In the genomic region with DNA sequence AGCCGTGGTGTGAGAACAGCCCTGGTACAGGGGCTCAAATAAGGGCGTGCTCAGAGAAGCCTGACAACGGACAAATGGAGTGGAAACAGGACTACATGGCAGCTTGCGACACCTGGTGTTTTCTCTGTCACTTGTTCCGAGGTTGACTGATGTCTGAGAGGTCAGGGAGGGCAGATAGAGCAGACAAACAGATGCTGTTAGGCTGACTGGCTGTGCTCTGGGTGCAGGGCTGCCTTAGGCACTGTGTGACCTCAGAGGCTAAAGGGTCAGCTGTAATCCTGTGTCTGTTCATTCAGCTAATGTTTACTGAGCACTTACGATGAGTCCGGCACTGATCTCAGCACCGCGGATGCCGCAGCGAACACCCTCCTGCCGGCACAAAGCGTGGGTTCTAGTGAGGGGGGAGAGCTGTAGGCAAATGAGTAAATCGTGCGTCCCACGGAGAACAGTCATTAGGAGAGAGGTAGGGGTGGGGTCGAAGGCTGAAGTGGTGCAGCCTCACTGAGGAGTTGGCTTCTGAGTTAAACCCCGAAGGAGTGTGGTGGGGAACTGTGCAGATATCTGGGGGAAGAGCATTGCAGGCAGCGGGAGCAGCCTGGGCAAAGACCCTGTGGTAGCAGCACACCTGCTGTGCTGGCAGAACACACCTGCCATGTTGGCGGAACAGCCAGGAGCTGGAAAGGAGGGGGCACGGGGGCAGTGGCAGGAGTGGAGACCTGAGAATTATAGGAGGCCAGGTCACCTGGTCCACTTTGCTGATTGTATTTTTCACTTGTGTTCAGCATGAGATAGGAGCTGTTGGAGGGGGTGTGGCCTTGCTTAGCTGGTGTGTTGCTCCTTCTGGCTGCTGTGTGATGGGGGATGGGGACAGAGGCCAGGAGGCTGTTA, we compare ENCODE assay signal across 9 cellular contexts. TPM values are rescaled to one million over a fixed set of nuclear protein-coding genes. Genes with fewer than 3 reads are reported as not detected.
DNase-seq lines count a peak whose midpoint lies in the region; ATAC-seq and TF ChIP-seq lines count a peak whose summit lies in the region.
"Had no signal": no experiment of that assay in that cellular context is flagged by ENCODE, and none has a peak within 500 bp of the region (broad histone marks: within the 10 kb centered on the region; RNA-seq: fewer than 3 reads in every experiment).

No MANE protein-coding gene starts in this region.

- H3K36me3 Mint-ChIP-seq in WTC11 = peaks cover 86% of the 10 kb centered on the region

- H3K9me3 Mint-ChIP-seq in WTC11 = no peaks in the 10 kb centered on the region
- H3K9me3 Mint-ChIP-seq: stimulated activated naive CD8-positive, alpha-beta T cell treated with anti-CD3 and anti-CD28 coated beads, Interleukin-15, Interleukin-2, amounts not matched to agents 100 ng/mL and 50 ng/mL, for 24 hours had no signal

- TF ChIP-seq CTCF in C4-2B (conservative IDR thresholded peaks at IDR 0.05) (no peak), WTC11 (IDR thresholded peaks at IDR 0.05) (no peak), lower leg skin (IDR thresholded peaks at IDR 0.05) (peak in 1 of 3 donors; percentile 10)

- DNase-seq in WTC11 (ENCODE audit: low spot score) = no peak
- no peak for DNase-seq in NCI-H446 treated with DMSO at 0.1 percent for 48 hours (lab: John Stamatoyannopoulos, UW)
- DNase-seq in DMS79 treated with DMSO at 0.1 percent for 48 hours (lab: John Stamatoyannopoulos, UW) = no peak
- DNase-seq in lower leg skin (ENCODE audit: low spot score in 2 of 2) = no peak
- DNase-seq in occipital lobe (lab: John Stamatoyannopoulos, UW) = no peak

- no peak overlapping the region for H3K4me3 ChIP-seq in lower leg skin (ENCODE audit: low read depth, poor library complexity, severe bottlenecking)

- H3K27me3 Mint-ChIP-seq in WTC11 (ENCODE audit: low read depth) = no peaks in the 10 kb centered on the region
- H3K27me3 Mint-ChIP-seq: stimulated activated naive CD8-positive, alpha-beta T cell treated with anti-CD3 and anti-CD28 coated beads, Interleukin-15, Interleukin-2, amounts not matched to agents 100 ng/mL and 50 ng/mL, for 24 hours had no signal

- H3K4me1 Mint-ChIP-seq in WTC11 = no peaks in the 10 kb centered on the region

- TF ChIP-seq POLR2A in lower leg skin (IDR thresholded peaks at IDR 0.05) = no peak

- no peak overlapping the region for H3K4me3 Mint-ChIP-seq in WTC11
- H3K4me3 Mint-ChIP-seq: stimulated activated naive CD8-positive, alpha-beta T cell treated with anti-CD3 and anti-CD28 coated beads, Interleukin-15, Interleukin-2, amounts not matched to agents 100 ng/mL and 50 ng/mL, for 24 hours had no signal

- POLR2A ChIA-PET in WTC11 (lab: Charles Lee) = no interaction called here

- 72 to 75% methylated on average over 21 of the region's 21 CpGs for WGBS in lower leg skin, 2 donors

- peak overlapping the region; percentile 79 for H3K27ac ChIP-seq in C4-2B

- ATAC-seq in GM19025 (IDR thresholded peaks at IDR 0.05; ENCODE audit: low read depth, unreplicated experiment) = peak; percentile 92
- ATAC-seq in HG03064 (IDR thresholded peaks at IDR 0.05; ENCODE audit: low read depth, unreplicated experiment) = peak; percentile 80
- no peak for ATAC-seq in WTC11

- intact Hi-C loops in lower leg skin (cut with DNase I; ENCODE audit: low total_unique reads) = no loop called here

- peak overlapping the region; percentile 71 for H3K27ac Mint-ChIP-seq in WTC11
- H3K27ac Mint-ChIP-seq: stimulated activated naive CD8-positive, alpha-beta T cell treated with anti-CD3 and anti-CD28 coated beads, Interleukin-15, Interleukin-2, amounts not matched to agents 100 ng/mL and 50 ng/mL, for 24 hours had no signal

- CTCF ChIA-PET in WTC11 (lab: Charles Lee) = interaction anchor here (0.6 to 2.9 kb wide), 4 partner anchors 11 to 65 kb away, joined by 4 to 12 read pairs (median 7); no protein-coding TSS in a partner anchor

TF ChIP-seq in WTC11, 78 proteins besides CTCF, POLR2A, EP300 and RAD21:
- TF ChIP-seq SMAD4 (CRISPR knock-in tag; IDR thresholded peaks at IDR 0.05) (0 out of 2 replicates have a peak, but pooled peaks have one; percentile 27), GABPB1 (CRISPR knock-in tag; IDR thresholded peaks at IDR 0.05) (peak; percentile 67; the same call in 1 of the 2 replicates), KAT7 (CRISPR knock-in tag; IDR thresholded peaks at IDR 0.05; ENCODE audit: borderline replicate concordance) (no peak)

RNA-seq across cellular contexts. Expression of gene GPT2, which starts 35.0 kb away (rescaled TPM):
- total RNA-seq in WTC11 (2021) (61.0 to 81.8 TPM (median 63.1 TPM) in 3 replicates), lower leg skin (100 to 1,000 TPM in 1 of 4 donors, 10 to 100 TPM in 3; 69.8 to 106 (median 83.1) TPM), occipital lobe (20.7 TPM)

RNA-seq across cellular contexts. Expression of gene DNAJA2, which starts 54.3 kb away (rescaled TPM):
- total RNA-seq in WTC11 (2021) (101 to 103 TPM (median 102 TPM) in 3 replicates), lower leg skin (10 to 100 TPM; 49.9 to 57.6 (median 52.1) TPM), occipital lobe (104 TPM)
